In genomic region chr4:151760713-151761661, GRCh38 we compare ENCODE assay signal across 8 cellular contexts. TPM values are rescaled to one million over a fixed set of nuclear protein-coding genes. Genes with fewer than 3 reads are reported as not detected.
DNase-seq lines count a peak whose midpoint lies in the region; ATAC-seq and TF ChIP-seq lines count a peak whose summit lies in the region.

TSS of gene GATB (minus strand) at chr4:151761007. CDS start at chr4:151760982, 25 bp downstream.

- H3K27me3 ChIP-seq in osteoblast (ENCODE audit: insufficient read depth, low read length), result peaks cover 6% of the 10 kb centered on the region
- H3K27me3 ChIP-seq in thoracic aorta (replicated peaks; ENCODE audit: insufficient read depth), result no peaks in the 10 kb centered on the region

- DNase-seq in GM12865 (ENCODE audit: low read depth) (peak; percentile 96), NCI-H1105 (lab: John Stamatoyannopoulos, UW) (peak; percentile 83), SKM-1 treated with dmso at 0.1 percent for 144 hours (lab: John Stamatoyannopoulos, UW; ENCODE audit: unreplicated experiment) (peak; percentile 98), glutamatergic neuron (peak; percentile 91), osteoblast (ENCODE audit: insufficient read length, low spot score, missing footprints) (peak; percentile 94), thoracic aorta (ENCODE audit: low spot score) (peak; percentile 89)

- H3K27ac ChIP-seq in osteoblast (ENCODE audit: low read depth, low read length) (peak within 1 kb of the TSS; percentile 91), thoracic aorta (peak within 1 kb of the TSS in 1 of 2 donors; percentile 54)

- no peaks in the 10 kb centered on the region for H3K9me3 ChIP-seq in osteoblast (ENCODE audit: low read depth, low read length)
- no peaks in the 10 kb centered on the region for H3K9me3 ChIP-seq in thoracic aorta

- ATAC-seq in HG02642 (IDR thresholded peaks at IDR 0.05; ENCODE audit: poor library complexity, unreplicated experiment) (peak; percentile 100), thoracic aorta (ENCODE audit: insufficient number of reproducible peaks, low FRiP score, low read depth) (peak; percentile 95)

- TF ChIP-seq CTCF in GM12865 (IDR thresholded peaks at IDR 0.05; ENCODE audit: insufficient read depth, low read depth, low read length, missing control alignments), result peak; percentile 55
- TF ChIP-seq CTCF in glutamatergic neuron (IDR thresholded peaks at IDR 0.05; ENCODE audit: partially characterized antibody, unreplicated experiment), result peak; percentile 67
- TF ChIP-seq CTCF in osteoblast (IDR thresholded peaks at IDR 0.05; ENCODE audit: extremely low read depth, low read depth, low read length), result peak; percentile 45
- TF ChIP-seq CTCF in thoracic aorta (IDR thresholded peaks at IDR 0.05), result peak; percentile 59

- H3K4me3 Mint-ChIP-seq in activated naive CD8-positive, alpha-beta T cell, result peak within 1 kb of the TSS; percentile 99
- peak within 1 kb of the TSS; percentile 99 for H3K4me3 Mint-ChIP-seq in glutamatergic neuron (ENCODE audit: unreplicated experiment)

- H4K20me1 ChIP-seq in osteoblast (ENCODE audit: insufficient read depth, low read length), result no peaks in the 10 kb centered on the region

- H3K79me2 ChIP-seq in osteoblast (ENCODE audit: insufficient read depth, low read length), result peaks cover 6% of the 10 kb centered on the region

- peak within 1 kb of the TSS; percentile 100 for H2AFZ ChIP-seq in osteoblast (ENCODE audit: low read length)

- peaks cover 15% of the 10 kb centered on the region for H3K4me1 Mint-ChIP-seq in activated naive CD8-positive, alpha-beta T cell (ENCODE audit: low read depth)
- no peaks in the 10 kb centered on the region for H3K4me1 Mint-ChIP-seq in glutamatergic neuron (ENCODE audit: low read depth, unreplicated experiment)

- H3K27me3 Mint-ChIP-seq in activated naive CD8-positive, alpha-beta T cell, result no peaks in the 10 kb centered on the region
- H3K27me3 Mint-ChIP-seq in glutamatergic neuron (ENCODE audit: unreplicated experiment), result no peaks in the 10 kb centered on the region

- peaks cover 6% of the 10 kb centered on the region for H3K36me3 Mint-ChIP-seq in activated naive CD8-positive, alpha-beta T cell
- no peaks in the 10 kb centered on the region for H3K36me3 Mint-ChIP-seq in glutamatergic neuron (ENCODE audit: unreplicated experiment)

- H3K9me3 Mint-ChIP-seq in activated naive CD8-positive, alpha-beta T cell (ENCODE audit: low read depth), result no peaks in the 10 kb centered on the region
- peaks cover 2% of the 10 kb centered on the region for H3K9me3 Mint-ChIP-seq in glutamatergic neuron (ENCODE audit: unreplicated experiment)

- H3K4me3 ChIP-seq in GM12865 (ENCODE audit: low read depth, low read length) (peak within 1 kb of the TSS; percentile 92), osteoblast (ENCODE audit: insufficient read depth, low read length) (peak within 1 kb of the TSS; percentile 97), thoracic aorta (peak within 1 kb of the TSS; percentile 96)

- H3K4me1 ChIP-seq in osteoblast (ENCODE audit: insufficient read depth, low read length) (peaks cover 9% of the 10 kb centered on the region), thoracic aorta (ENCODE audit: control insufficient read depth in 1 of 2, low read depth in 2 of 2) (peaks cover 3 to 12% of the 10 kb centered on the region in 2 donors)

- H3K27ac Mint-ChIP-seq in activated naive CD8-positive, alpha-beta T cell, result peak within 1 kb of the TSS; percentile 100
- peak within 1 kb of the TSS; percentile 98 for H3K27ac Mint-ChIP-seq in glutamatergic neuron (ENCODE audit: unreplicated experiment)

- no peaks in the 10 kb centered on the region for H3K36me3 ChIP-seq in osteoblast (ENCODE audit: insufficient read depth, low read length)
- no peaks in the 10 kb centered on the region for H3K36me3 ChIP-seq in thoracic aorta

- peak within 1 kb of the TSS; percentile 91 for H3K4me2 ChIP-seq in osteoblast (ENCODE audit: insufficient read depth, low read length)

RNA-seq across cellular contexts. Expression of gene GATB, which starts in this region (rescaled TPM):
- total RNA-seq in glutamatergic neuron (ENCODE audit: unreplicated experiment) (24.5 TPM), osteoblast (14.1 and 14.7 TPM in 2 replicates), thoracic aorta (10 to 100 TPM in 1 of 2 donors, 1 to 10 TPM in 1; 7.7 to 27.2 TPM)
